Comparison of ENCODE assay signal across 1 cellular context in the genomic region with DNA sequence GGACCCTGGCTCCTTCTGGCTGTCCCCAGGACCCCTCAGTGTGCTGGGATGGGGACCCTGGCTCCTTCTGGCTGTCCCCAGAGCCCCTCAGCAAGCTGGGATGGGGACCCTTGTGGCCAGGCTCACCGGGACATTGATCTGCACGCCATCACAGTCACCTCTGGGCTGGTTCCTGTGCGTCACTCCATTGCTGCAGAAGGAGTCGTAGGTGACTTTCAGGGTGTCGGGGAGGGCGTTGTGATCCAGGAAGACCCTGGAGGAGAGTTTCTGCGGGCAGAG.
A peak's percentile ranks its signal among the peaks of the same experiment; 100 is the strongest.
TF ChIP-seq lines count a peak whose summit lies in the region.

No MANE protein-coding gene starts in this region.

TF ChIP-seq in HepG2, 621 proteins besides CTCF, POLR2A, EP300 and RAD21:
- TF ChIP-seq RARG (CRISPR knock-in tag; IDR thresholded peaks at IDR 0.05; ENCODE audit: low read depth) (no peak), HMGXB4 (CRISPR knock-in tag; IDR thresholded peaks at IDR 0.05; ENCODE audit: borderline replicate concordance in 1 of 2, low read depth in 1 of 2) (peak in 1 of 2 experiments; percentile 12; a peak in 1 of 4 replicates), NONO (IDR thresholded peaks at IDR 0.05) (no peak), NONO (CRISPR knock-in tag; conservative IDR thresholded peaks at IDR 0.05) (0 out of 2 replicates have a peak, but pooled peaks have one; percentile 45), ZNF280B (CRISPR knock-in tag; IDR thresholded peaks at IDR 0.05; ENCODE audit: borderline replicate concordance) (no peak), KDM2A (CRISPR knock-in tag; IDR thresholded peaks at IDR 0.05; ENCODE audit: borderline replicate concordance, low read depth) (peak; percentile 4; the same call in 1 of the 2 replicates), ZGPAT (CRISPR knock-in tag; IDR thresholded peaks at IDR 0.05) (no peak)
